In genomic region chr11:128590587-128590986, GRCh38 we compare ENCODE assay signal across 29 cellular contexts.
"Had no signal": no experiment of that assay in that cellular context is flagged by ENCODE, and none has a peak within 500 bp of the region (broad histone marks: within the 10 kb centered on the region; RNA-seq: fewer than 3 reads in every experiment).

No MANE protein-coding gene starts in this region.

- ATAC-seq: activated CD4-positive, CD25-positive, alpha-beta regulatory T cell treated with anti-CD3 and anti-CD28 coated beads, Interleukin-2, amount 50 U/mL, for 24 hours; activated CD8-positive, alpha-beta memory T cell treated with anti-CD3 and anti-CD28 coated beads, Interleukin-2, amount 10 ng/mL, durations not matched to agents 7 days and 5 days; activated CD8-positive, alpha-beta T cell treated with anti-CD3 and anti-CD28 coated beads for 36 hours; activated naive CD4-positive, alpha-beta T cell treated with anti-CD3 and anti-CD28 coated beads, Interleukin-2, amount 50 U/mL, for 72 hours; activated T-cell treated with anti-CD3 and anti-CD28 coated beads, Interleukin-2, amount 50 U/mL, for 72 hours; esophagus mucosa; T-helper 17 cell had no signal

- H3K27ac ChIP-seq: ascending aorta, breast epithelium, cardiac muscle cell, coronary artery, dorsolateral prefrontal cortex, WERI-Rb-1 had no signal

- DNase-seq: activated B cell treated with CpG ODN at 0.5 μM for 24 hours; activated CD4-positive, alpha-beta T cell treated with anti-CD3 and anti-CD28 coated beads for 48 hours; activated CD4-positive, alpha-beta T cell treated with anti-CD3 and anti-CD28 coated beads, Interleukin-2, amount 50 U/mL, for 1 hour; activated CD4-positive, alpha-beta T cell treated with anti-CD3 and anti-CD28 coated beads, Interleukin-2, amount 50 U/mL, for 48 hours; activated CD8-positive, alpha-beta memory T cell treated with anti-CD3 and anti-CD28 coated beads, Interleukin-2, amount 10 ng/mL, durations not matched to agents 7 days and 5 days; activated CD8-positive, alpha-beta memory T cell treated with anti-CD3 and anti-CD28 coated beads, Interleukin-2, amount 50 U/mL, for 4 hours; activated CD8-positive, alpha-beta T cell treated with anti-CD3 and anti-CD28 coated beads for 36 hours; activated gamma-delta T cell; activated naive CD4-positive, alpha-beta T cell; activated naive CD4-positive, alpha-beta T cell treated with anti-CD3 and anti-CD28 coated beads, Interleukin-2, amount 10 ng/mL, durations not matched to agents 7 days and 5 days; activated naive CD8-positive, alpha-beta T cell treated with anti-CD3 and anti-CD28 coated beads, Interleukin-2, amount 10 ng/mL, durations not matched to agents 7 days and 5 days; activated T-cell treated with anti-CD3 and anti-CD28 coated beads, Interleukin-2, amount 50 U/mL, for 24 hours; activated T-cell treated with anti-CD3 and anti-CD28 coated beads, Interleukin-2, amount 50 U/mL, for 72 hours; dorsolateral prefrontal cortex; effector memory CD4-positive, alpha-beta T cell; endodermal cell; foreskin fibroblast; head of caudate nucleus; T-helper 1 cell; T-helper 17 cell; T1000; WERI-Rb-1 had no signal

- H3K4me1 ChIP-seq: ascending aorta, breast epithelium had no signal

- H3K9me3 ChIP-seq: ascending aorta, breast epithelium had no signal

- H3K4me3 ChIP-seq: ascending aorta, breast epithelium, cardiac muscle cell, coronary artery, dorsolateral prefrontal cortex had no signal

- H3K27me3 ChIP-seq: ascending aorta, breast epithelium had no signal

- H3K36me3 ChIP-seq: ascending aorta, breast epithelium, cardiac muscle cell, WERI-Rb-1 had no signal
